9 cellular contexts compared by ENCODE assay signal in the genomic region with DNA sequence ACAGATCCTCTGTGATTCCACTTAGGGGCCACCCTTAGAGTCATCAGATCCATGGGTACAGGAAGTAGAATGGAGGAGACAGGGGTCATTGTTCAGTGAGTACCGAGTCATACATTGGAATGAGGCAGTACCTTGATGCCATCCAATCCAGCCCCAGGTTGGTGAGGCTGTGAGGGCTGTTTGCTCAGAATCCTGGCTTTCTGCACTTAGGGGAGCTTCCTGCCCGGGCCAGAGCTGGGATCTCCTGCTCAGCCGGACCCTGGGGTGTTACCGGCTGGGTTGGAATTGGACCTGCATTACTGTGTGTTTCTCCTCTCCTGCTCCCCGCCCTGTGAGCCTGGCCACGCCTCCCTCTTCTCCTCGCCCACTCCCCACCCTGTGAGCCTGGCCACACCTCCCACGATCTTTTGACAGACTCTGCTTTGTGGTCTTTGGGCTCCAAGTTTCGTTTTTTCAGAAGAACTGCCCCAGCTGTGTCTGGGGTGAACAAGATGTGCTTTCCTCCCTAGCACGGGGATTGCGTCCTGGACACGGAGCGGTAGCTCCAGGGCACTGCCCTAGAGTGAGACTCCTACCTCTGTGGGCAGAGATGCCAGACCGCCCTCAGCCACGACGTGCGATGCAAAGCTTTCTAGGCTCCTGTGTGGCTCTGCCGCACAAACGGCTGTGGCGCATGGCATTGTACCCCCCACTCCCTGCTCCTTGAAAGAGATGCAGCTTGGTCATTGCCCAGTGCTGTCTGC. TPM values are rescaled to one million over a fixed set of nuclear protein-coding genes. Genes with fewer than 3 reads are reported as not detected.
DNase-seq lines count a peak whose midpoint lies in the region; ATAC-seq and TF ChIP-seq lines count a peak whose summit lies in the region.
"Had no signal": no experiment of that assay in that cellular context is flagged by ENCODE, and none has a peak within 500 bp of the region (broad histone marks: within the 10 kb centered on the region; RNA-seq: fewer than 3 reads in every experiment).

No MANE protein-coding gene starts in this region.

- H3K36me3 Mint-ChIP-seq in Caco-2 (ENCODE audit: insufficient read depth, unreplicated experiment): peaks cover 70% of the 10 kb centered on the region
- peaks cover 62% of the 10 kb centered on the region for H3K36me3 Mint-ChIP-seq in GM23338 (ENCODE audit: low read depth)
- peaks cover 44% of the 10 kb centered on the region for H3K36me3 Mint-ChIP-seq in activated naive CD4-positive, alpha-beta T cell treated with anti-CD3 and anti-CD28 coated beads, Interleukin-2, amount 10 ng/mL, durations not matched to agents 7 days and 5 days

- peak; percentile 47 to 57 for TF ChIP-seq POLR2A in Peyer's patch (IDR thresholded peaks at IDR 0.05)

- intact Hi-C loops in Caco-2 (cut with micrococcal nuclease; ENCODE audit: unreplicated experiment): no loop called here

- POLR2A ChIA-PET in Caco-2 (lab: Charles Lee): interaction anchor here (0.6 kb wide), 1 partner anchor 14 kb away, joined by 3 read pairs; no protein-coding TSS in a partner anchor

- CTCF ChIA-PET in Caco-2 (lab: Charles Lee): interaction anchor here (0.9 kb wide), 1 partner anchor 19 kb away, joined by 3 read pairs; no protein-coding TSS in a partner anchor
- CTCF ChIA-PET in activated naive CD4-positive, alpha-beta T cell treated with anti-CD3 and anti-CD28 coated beads, Interleukin-2, amount 10 ng/mL, durations not matched to agents 7 days and 5 days (lab: Charles Lee): interaction anchor here (0.7 to 2.1 kb wide), 5 partner anchors 20 to 115 kb away, joined by 3 to 8 read pairs (median 6); a partner anchor contains a TSS

- H3K4me1 ChIP-seq in Caco-2 (peaks cover 19% of the 10 kb centered on the region), GM23338 (ENCODE audit: insufficient read depth) (no peaks in the 10 kb centered on the region), Peyer's patch (peaks cover 8 to 57% (median 21%) of the 10 kb centered on the region in 4 donors)

- no peaks in the 10 kb centered on the region for H3K9me2 ChIP-seq in GM23338 (ENCODE audit: insufficient read depth)

- H3K4me1 Mint-ChIP-seq in Caco-2 (ENCODE audit: low read depth, unreplicated experiment) (peaks cover 18% of the 10 kb centered on the region), GM23338 (0 out of 3 replicates have a peak, but pooled peaks cover 2% of the 10 kb centered on the region)
- H3K4me1 Mint-ChIP-seq in activated naive CD4-positive, alpha-beta T cell treated with anti-CD3 and anti-CD28 coated beads, Interleukin-2, amount 10 ng/mL, durations not matched to agents 7 days and 5 days: peaks cover 45% of the 10 kb centered on the region

- no peaks in the 10 kb centered on the region for H3K9me3 ChIP-seq in Caco-2
- H3K9me3 ChIP-seq in Peyer's patch: no peaks in the 10 kb centered on the region

- H4K20me1 ChIP-seq in GM23338 (replicated peaks; ENCODE audit: insufficient read depth): peaks cover 19% of the 10 kb centered on the region

- no peaks in the 10 kb centered on the region for H3K9me3 Mint-ChIP-seq in Caco-2 (ENCODE audit: unreplicated experiment)
- no peaks in the 10 kb centered on the region for H3K9me3 Mint-ChIP-seq in GM23338
- no peaks in the 10 kb centered on the region for H3K9me3 Mint-ChIP-seq in activated naive CD4-positive, alpha-beta T cell treated with anti-CD3 and anti-CD28 coated beads, Interleukin-2, amount 10 ng/mL, durations not matched to agents 7 days and 5 days

- no peak for TF ChIP-seq CTCF in Caco-2 (IDR thresholded peaks at IDR 0.05; ENCODE audit: insufficient read depth in 1 of 2, low read depth in 1 of 2, low read length in 1 of 2, severe bottlenecking in 1 of 2, unreplicated experiment in 1 of 2)
- no peak for TF ChIP-seq CTCF in GM23338 (conservative IDR thresholded peaks at IDR 0.05; ENCODE audit: low read depth in 2 of 2)
- TF ChIP-seq CTCF in Peyer's patch (IDR thresholded peaks at IDR 0.05): no peak

- H3K4me3 ChIP-seq in Caco-2 (ENCODE audit: low read depth, low read length): no peak overlapping the region
- no peak overlapping the region for H3K4me3 ChIP-seq in GM23338
- peak overlapping the region; percentile 2 to 29 (median 22) for H3K4me3 ChIP-seq in Peyer's patch

- no peak overlapping the region for H3K27ac ChIP-seq in GM23338 (ENCODE audit: low read depth)
- H3K27ac ChIP-seq in Peyer's patch: peak overlapping the region; percentile 74 to 97 (median 93)

- no peak overlapping the region for H2AFZ ChIP-seq in GM23338

- H3K36me3 ChIP-seq in Caco-2 (ENCODE audit: control insufficient read depth, insufficient read depth, low read length) (no peaks in the 10 kb centered on the region), GM23338 (ENCODE audit: insufficient read depth) (peaks cover 28% of the 10 kb centered on the region), Peyer's patch (peaks cover 0 to 17% (median 0%) of the 10 kb centered on the region in 3 donors)

- H3K4me3 Mint-ChIP-seq in Caco-2 (ENCODE audit: unreplicated experiment) (peak overlapping the region; percentile 31), GM23338 (no peak overlapping the region)
- H3K4me3 Mint-ChIP-seq in activated naive CD4-positive, alpha-beta T cell treated with anti-CD3 and anti-CD28 coated beads, Interleukin-2, amount 10 ng/mL, durations not matched to agents 7 days and 5 days: peak overlapping the region; percentile 24

- H3K27me3 ChIP-seq in Caco-2 (replicated peaks; ENCODE audit: control insufficient read depth, insufficient read depth, low read length) (no peaks in the 10 kb centered on the region), GM23338 (ENCODE audit: insufficient read depth) (no peaks in the 10 kb centered on the region), Peyer's patch (no peaks in the 10 kb centered on the region)

- no peaks in the 10 kb centered on the region for H3K27me3 Mint-ChIP-seq in Caco-2 (ENCODE audit: insufficient read depth, unreplicated experiment)
- H3K27me3 Mint-ChIP-seq in GM23338 (ENCODE audit: insufficient read depth, low read depth, poor library complexity): peaks cover 3% of the 10 kb centered on the region
- H3K27me3 Mint-ChIP-seq in activated naive CD4-positive, alpha-beta T cell treated with anti-CD3 and anti-CD28 coated beads, Interleukin-2, amount 10 ng/mL, durations not matched to agents 7 days and 5 days: no peaks in the 10 kb centered on the region

- BruUV-seq in Caco-2 (replicated peaks; lab: Mats Ljungman, UMichigan): no TSS peak

- H3F3A ChIP-seq in GM23338 (replicated peaks; ENCODE audit: low read depth): 0 out of 2 replicates have a peak, but pooled peaks cover 9% of the 10 kb centered on the region

- DNase-seq in Caco-2 (peak; percentile 35 to 55), GM23338 (ENCODE audit: low spot score) (no peak), Peyer's patch (peak; percentile 78 to 84 (median 80)), iris pigment epithelial cell (ENCODE audit: low read depth) (peak; percentile 48), NCI-H1436 (lab: John Stamatoyannopoulos, UW) (no peak), NOMO-1 treated with DMSO at 0.1 percent for 48 hours (lab: John Stamatoyannopoulos, UW; ENCODE audit: unreplicated experiment) (no peak)
- DNase-seq in activated naive CD4-positive, alpha-beta T cell treated with anti-CD3 and anti-CD28 coated beads, Interleukin-2, amount 10 ng/mL, durations not matched to agents 7 days and 5 days: peak; percentile 82
- DNase-seq in stimulated activated CD4-positive, alpha-beta T cell treated with anti-CD3 and anti-CD28 coated beads, TNF-alpha, amount 100 ng/mL, for 4 hours (ENCODE audit: low read depth in 3 of 3): peak; percentile 44 to 73 (median 68)

- peak overlapping the region; percentile 72 for H3K27ac Mint-ChIP-seq in Caco-2 (ENCODE audit: unreplicated experiment)
- peak overlapping the region; percentile 56; the same call in 1 of the 2 replicates for H3K27ac Mint-ChIP-seq in GM23338
- H3K27ac Mint-ChIP-seq in activated naive CD4-positive, alpha-beta T cell treated with anti-CD3 and anti-CD28 coated beads, Interleukin-2, amount 10 ng/mL, durations not matched to agents 7 days and 5 days: peak overlapping the region; percentile 96

- ATAC-seq in GM23338: peak; percentile 60

- H3K4me2 ChIP-seq in GM23338: no peak overlapping the region

- H3K79me2 ChIP-seq in GM23338 (replicated peaks; ENCODE audit: insufficient read depth): peaks cover 19% of the 10 kb centered on the region

TF ChIP-seq in GM23338, 12 proteins besides CTCF, POLR2A, EP300 and RAD21 (continues in another document):
- no peak for TF ChIP-seq JUNB (IDR thresholded peaks at IDR 0.05; ENCODE audit: unreplicated experiment)
- TF ChIP-seq, protein P1, sequence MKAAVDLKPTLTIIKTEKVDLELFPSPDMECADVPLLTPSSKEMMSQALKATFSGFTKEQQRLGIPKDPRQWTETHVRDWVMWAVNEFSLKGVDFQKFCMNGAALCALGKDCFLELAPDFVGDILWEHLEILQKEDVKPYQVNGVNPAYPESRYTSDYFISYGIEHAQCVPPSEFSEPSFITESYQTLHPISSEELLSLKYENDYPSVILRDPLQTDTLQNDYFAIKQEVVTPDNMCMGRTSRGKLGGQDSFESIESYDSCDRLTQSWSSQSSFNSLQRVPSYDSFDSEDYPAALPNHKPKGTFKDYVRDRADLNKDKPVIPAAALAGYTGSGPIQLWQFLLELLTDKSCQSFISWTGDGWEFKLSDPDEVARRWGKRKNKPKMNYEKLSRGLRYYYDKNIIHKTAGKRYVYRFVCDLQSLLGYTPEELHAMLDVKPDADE (IDR thresholded peaks at IDR 0.05): no peak

RNA-seq across cellular contexts. Expression of a gene that starts 15.4 kb away (rescaled TPM):
- total RNA-seq in Caco-2 (2022) (41.7 and 50.0 TPM in 2 replicates), Peyer's patch (10 to 100 TPM; 17.5 to 75.1 (median 22.2) TPM)
- total RNA-seq in GM23338 (2014; rRNA removed; shearing (Covaris generic)): 31.5 and 39.9 TPM in 2 replicates
- polyA plus RNA-seq in GM23338 (2016; fragmentation: Nextera tagmentation; extraction: Ambion mirVana): 24.8 and 25.4 TPM in 2 replicates

RNA-seq across cellular contexts. Expression of a gene that starts 35.6 kb away (rescaled TPM):
- total RNA-seq in Caco-2 (2022) (429 and 476 TPM in 2 replicates), Peyer's patch (100 to 1,000 TPM; 299 to 676 (median 475) TPM)
- total RNA-seq in GM23338 (2014; rRNA removed; shearing (Covaris generic)): 273 and 326 TPM in 2 replicates
- 793 and 860 TPM in 2 replicates for polyA plus RNA-seq in GM23338 (2016; fragmentation: Nextera tagmentation; extraction: Ambion mirVana)

RNA-seq across cellular contexts. Expression of a gene that starts 42.9 kb away (rescaled TPM):
- total RNA-seq in Caco-2 (2022) (66.8 and 76.1 TPM in 2 replicates), Peyer's patch (100 to 1,000 TPM; 247 to 470 (median 336) TPM)
- 102 and 111 TPM in 2 replicates for total RNA-seq in GM23338 (2014; rRNA removed; shearing (Covaris generic))
- polyA plus RNA-seq in GM23338 (2016; fragmentation: Nextera tagmentation; extraction: Ambion mirVana): 27.0 and 27.9 TPM in 2 replicates

RNA-seq across cellular contexts. Expression of a gene that starts 43.4 kb away (rescaled TPM):
- total RNA-seq in Caco-2 (2022) (0.77 and 1.3 TPM in 2 replicates), Peyer's patch (100 to 1,000 TPM in 1 of 4 donors, 10 to 100 TPM in 2, not detected in 1; 24.9 to 148 (median 66.2) TPM)
- not detected in 2 replicates for total RNA-seq in GM23338 (2014; rRNA removed; shearing (Covaris generic))
- not detected in 2 replicates for polyA plus RNA-seq in GM23338 (2016; fragmentation: Nextera tagmentation; extraction: Ambion mirVana)
- total RNA-seq: temporal lobe had no signal

RNA-seq across cellular contexts. Expression of a gene that starts 49.5 kb away (rescaled TPM):
- total RNA-seq in Caco-2 (2022) (8.8 and 10.8 TPM in 2 replicates), Peyer's patch (10 to 100 TPM; 30.8 to 50.4 (median 41.4) TPM)
- 4.1 and 6.8 TPM in 2 replicates for total RNA-seq in GM23338 (2014; rRNA removed; shearing (Covaris generic))
- 1.7 and 2.7 TPM in 2 replicates for polyA plus RNA-seq in GM23338 (2016; fragmentation: Nextera tagmentation; extraction: Ambion mirVana)

Comparison
In these comparisons a context has a peak if more than half of its experiments do, and no peak if none do; other contexts are left out.
1. DNase-seq: peak in Caco-2 (2 of 2), Peyer's patch (3 of 3), activated naive CD4-positive, alpha-beta T cell treated with anti-CD3 and anti-CD28 coated beads, Interleukin-2, amount 10 ng/mL, durations not matched to agents 7 days and 5 days (single experiment), iris pigment epithelial cell (single experiment) and stimulated activated CD4-positive, alpha-beta T cell treated with anti-CD3 and anti-CD28 coated beads, TNF-alpha, amount 100 ng/mL, for 4 hours (3 of 3); none in GM23338 (single experiment), NCI-H1436 (single experiment) and NOMO-1 treated with DMSO at 0.1 percent for 48 hours (single experiment).
2. H3K4me3 ChIP-seq: peak in Peyer's patch (4 of 4); none in Caco-2 (single experiment) and GM23338 (single experiment).
3. Peak in every context shown above with its lines, with median percentiles within 50 percentile points of each other: H3K27ac Mint-ChIP-seq.